ENCODE assay signal across 30 cellular contexts in genomic region chr17:28957992-28958355, GRCh38. TPM values are rescaled to one million over a fixed set of nuclear protein-coding genes. Genes with fewer than 3 reads are reported as not detected.
"Had no signal": no experiment of that assay in that cellular context is flagged by ENCODE, and none has a peak within 500 bp of the region (broad histone marks: within the 10 kb centered on the region; RNA-seq: fewer than 3 reads in every experiment).

No MANE protein-coding gene starts in this region.

- H3K27me3 ChIP-seq: dorsolateral prefrontal cortex, foreskin keratinocyte, gastroesophageal sphincter, heart left ventricle, hepatocyte, pancreas, right lobe of liver, testis had no signal

- H2AFZ ChIP-seq: hepatocyte had no signal

- H3K36me3 Mint-ChIP-seq: natural killer cell; stimulated activated memory B cell treated with anti-CD40 and anti-IgM and Interleukin-4, amounts not matched to agents 10 μg/mL and 1 μg/mL and 100 μg/mL, for 72 hours; type B pancreatic cell had no signal

- H3K4me3 ChIP-seq: dorsolateral prefrontal cortex, gastroesophageal sphincter, heart left ventricle, hepatocyte, left lung, lower lobe of right lung, pancreas, right lobe of liver, spleen, testis, tibial artery had no signal

- H3K79me2 ChIP-seq: hepatocyte had no signal

- H3K9me3 Mint-ChIP-seq: natural killer cell; stimulated activated memory B cell treated with anti-CD40 and anti-IgM and Interleukin-4, amounts not matched to agents 10 μg/mL and 1 μg/mL and 100 μg/mL, for 72 hours; type B pancreatic cell had no signal

- H3K9me3 ChIP-seq: gastroesophageal sphincter, heart left ventricle, left lung, lower lobe of right lung, neutrophil, pancreas, right lobe of liver, spleen, testis, tibial artery had no signal

- H3K4me1 ChIP-seq: foreskin keratinocyte had no signal

- DNase-seq: effector CD4-positive, alpha-beta T cell; foreskin keratinocyte; left cardiac atrium; left lung; lower lobe of right lung; natural killer cell; right lobe of liver; spleen; stimulated activated CD4-positive, alpha-beta T cell treated with anti-CD3 and anti-CD28 coated beads, Interleukin-4, amount 100 ng/mL, for 4 hours; stimulated activated naive CD8-positive, alpha-beta T cell treated with anti-CD3 and anti-CD28 coated beads, Interleukin-15, Interleukin-2, amounts not matched to agents 100 U/mL and 50 U/mL, for 24 hours; substantia nigra; testis had no signal

- H3K4me1 Mint-ChIP-seq: natural killer cell; stimulated activated memory B cell treated with anti-CD40 and anti-IgM and Interleukin-4, amounts not matched to agents 10 μg/mL and 1 μg/mL and 100 μg/mL, for 72 hours had no signal

- H3K27ac Mint-ChIP-seq: natural killer cell; progenitor cell of endocrine pancreas; stimulated activated memory B cell treated with anti-CD40 and anti-IgM and Interleukin-4, amounts not matched to agents 10 μg/mL and 1 μg/mL and 100 μg/mL, for 72 hours; type B pancreatic cell had no signal

- H3K36me3 ChIP-seq: heart left ventricle, left lung, lower lobe of right lung, neutrophil, pancreas, right lobe of liver, spleen, tibial artery had no signal

- FAIRE-seq: colon, islet of Langerhans, pancreas had no signal

- H3K27ac ChIP-seq: dorsolateral prefrontal cortex, epithelial cell of prostate, foreskin keratinocyte, gastroesophageal sphincter, heart left ventricle, hepatocyte, left lung, lower lobe of right lung, neutrophil, pancreas, right lobe of liver, spleen, testis, tibial artery had no signal

- H3K4me3 Mint-ChIP-seq: natural killer cell; stimulated activated memory B cell treated with anti-CD40 and anti-IgM and Interleukin-4, amounts not matched to agents 10 μg/mL and 1 μg/mL and 100 μg/mL, for 72 hours; type B pancreatic cell had no signal

- H3K4me2 ChIP-seq: hepatocyte had no signal

RNA-seq across cellular contexts. Expression of gene SEZ6, which starts 47.9 kb away (rescaled TPM):
- total RNA-seq: esophagus mucosa, fibroblast of lung, foreskin keratinocyte, kidney epithelial cell, lower lobe of right lung, omental fat pad, right lobe of liver, skeletal muscle tissue had no signal
- polyA plus RNA-seq: fibroblast of lung, foreskin keratinocyte, heart left ventricle, spleen had no signal
